Comparison of ENCODE assay signal across 8 cellular contexts in the genomic region with DNA sequence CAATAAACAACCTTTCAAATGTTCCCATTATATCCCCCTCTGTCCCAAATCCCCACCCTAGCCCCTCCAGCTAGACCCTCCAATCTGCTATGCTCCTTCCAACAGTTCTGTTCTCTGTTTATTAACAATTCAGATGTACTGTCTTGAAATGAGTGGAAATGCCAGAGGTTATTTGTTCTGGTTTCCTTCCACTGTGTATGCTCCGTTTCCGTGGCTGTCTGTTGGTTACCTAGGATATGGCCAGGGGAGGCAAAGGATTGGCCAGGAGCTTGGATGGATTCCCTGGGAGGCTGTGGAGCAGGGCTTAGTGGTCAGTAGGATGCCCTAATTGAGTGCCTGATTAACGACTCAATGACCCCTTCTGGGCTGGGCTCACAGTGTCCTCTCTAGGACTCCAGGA.
DNase-seq lines count a peak whose midpoint lies in the region; FAIRE-seq and TF ChIP-seq lines count a peak whose summit lies in the region.

No MANE protein-coding gene starts in this region.

- no peaks in the 10 kb centered on the region for H3K79me1 ChIP-seq in H9 (ENCODE audit: insufficient read depth, low read depth, low read length, poor library complexity, severe bottlenecking)

- H3K36me3 ChIP-seq in iPS-18a (ENCODE audit: control insufficient read depth, low read depth, low read length) (no peaks in the 10 kb centered on the region), stomach (no peaks in the 10 kb centered on the region)

- H3K4ac ChIP-seq in H9 (ENCODE audit: low read depth, low read length): no peak overlapping the region; the same call in 1 of the 2 replicates

- no peak overlapping the region for H3K9ac ChIP-seq in H9 (ENCODE audit: extremely low read depth, insufficient read length, low read length)
- peak overlapping the region; percentile 15 for H3K9ac ChIP-seq in iPS-18a (ENCODE audit: low read length)

- no peak overlapping the region for H2BK5ac ChIP-seq in H9 (ENCODE audit: insufficient read length, low read length)

- no peaks in the 10 kb centered on the region; a peak in 2 of 5 replicates for H3K9me3 Mint-ChIP-seq in H9

- no peak for FAIRE-seq in D721Med (lab: Jason Lieb, UNC)

- H3K27ac ChIP-seq in H9 (ENCODE audit: insufficient read length, low read depth, low read length) (peak overlapping the region; percentile 35), iPS-18a (ENCODE audit: low read length) (peak overlapping the region; percentile 65), stomach (peak overlapping the region in 3 of 5 donors; percentile 49 to 60 (median 50))

- H3K4me1 Mint-ChIP-seq in H9: peaks cover 24 to 27% of the 10 kb centered on the region in 2 experiments

- H3K23me2 ChIP-seq in H9 (ENCODE audit: insufficient read length, low read depth, low read length, poor library complexity, severe bottlenecking): no peaks in the 10 kb centered on the region

- in situ Hi-C loops in astrocyte of the cerebellum (cut with HindIII; ENCODE audit: low sequenced_read_pairs): no loop called here

- H4K91ac ChIP-seq in H9 (ENCODE audit: insufficient read length, low read depth, low read length): no peak overlapping the region

- no peaks in the 10 kb centered on the region for H4K20me1 ChIP-seq in H9 (ENCODE audit: control insufficient read depth, insufficient read depth, insufficient read length)

- no CpG with 5 or more reads among the region's 3 CpGs for WGBS in H9 (ENCODE audit: extremely low coverage, insufficient read length, low lambda C conversion rate)
- 23 to 36% (median 33%) methylated on average over 3 of the region's 3 CpGs for WGBS in stomach, 5 donors

- DNase-seq in H9 (peak; percentile 41), astrocyte of the cerebellum (ENCODE audit: low read depth) (peak; percentile 89), stomach (no peak), D721Med (ENCODE audit: insufficient read length, low spot score) (no peak), activated gamma-delta T cell (lab: John Stamatoyannopoulos, UW) (no peak), GM19240 (ENCODE audit: insufficient read length, low spot score) (no peak)
- DNase-seq in stimulated activated CD4-positive, alpha-beta T cell treated with anti-CD3 and anti-CD28 coated beads, Interleukin-4, amount 100 ng/mL, for 24 hours: no peak

- H2AFZ ChIP-seq in H9 (ENCODE audit: low read length): no peak overlapping the region

- H4K5ac ChIP-seq in H9 (ENCODE audit: insufficient read length, low read depth, low read length): peak overlapping the region; percentile 75

- no peaks in the 10 kb centered on the region for H3K36me3 Mint-ChIP-seq in H9 (ENCODE audit: insufficient read depth in 1 of 3, low read depth in 3 of 3)

- H3K27ac Mint-ChIP-seq in H9: peak overlapping the region; percentile 75 to 92 (median 86); a peak in 6 of 7 replicates

- H4K8ac ChIP-seq in H9 (replicated peaks; ENCODE audit: insufficient read length, low read depth, low read length): no peak overlapping the region

- H2AK5ac ChIP-seq in H9 (ENCODE audit: insufficient read length, low read length): peak overlapping the region; percentile 92

- TF ChIP-seq EP300 in stomach (IDR thresholded peaks at IDR 0.05): no peak

- no peak for TF ChIP-seq CTCF in H9 (conservative IDR thresholded peaks at IDR 0.05)
- no peak for TF ChIP-seq CTCF in astrocyte of the cerebellum (IDR thresholded peaks at IDR 0.05; ENCODE audit: low read depth, low read length, missing control alignments)
- no peak for TF ChIP-seq CTCF in stomach (IDR thresholded peaks at IDR 0.05)
- TF ChIP-seq CTCF in D721Med (IDR thresholded peaks at IDR 0.05; ENCODE audit: insufficient read depth, missing control alignments): no peak

- H3K18ac ChIP-seq in H9 (ENCODE audit: insufficient read length, low read depth, low read length): peak overlapping the region; percentile 78

- H3K27me3 ChIP-seq in H9 (ENCODE audit: insufficient read depth, low read length): no peaks in the 10 kb centered on the region
- no peaks in the 10 kb centered on the region for H3K27me3 ChIP-seq in iPS-18a (ENCODE audit: control insufficient read depth, insufficient read depth, low read length)
- H3K27me3 ChIP-seq in stomach: no peaks in the 10 kb centered on the region

- H3K4me3 Mint-ChIP-seq in H9: no peak overlapping the region

- peak overlapping the region; percentile 99 for H2BK12ac ChIP-seq in H9 (ENCODE audit: insufficient read length, low read depth, low read length)

- H3K4me3 ChIP-seq in astrocyte of the cerebellum (ENCODE audit: low read depth, low read length) (peak overlapping the region; percentile 14), iPS-18a (ENCODE audit: low read length) (peak overlapping the region; percentile 19), stomach (no peak overlapping the region)

- H2BK15ac ChIP-seq in H9 (ENCODE audit: low read depth, low read length): no peak overlapping the region

- intact Hi-C loops in stomach (cut with DNase I; ENCODE audit: low total_unique reads): no loop called here

- no peaks in the 10 kb centered on the region for H3K79me2 ChIP-seq in H9 (ENCODE audit: insufficient read depth, low read length)

- H3K4me1 ChIP-seq in H9 (ENCODE audit: insufficient read depth, low read length): peaks cover 10% of the 10 kb centered on the region; the same call in 1 of the 2 replicates
- peaks cover 19% of the 10 kb centered on the region for H3K4me1 ChIP-seq in iPS-18a (ENCODE audit: control insufficient read depth, low read depth, low read length)
- peaks cover 10 to 34% (median 27%) of the 10 kb centered on the region in 4 donors for H3K4me1 ChIP-seq in stomach

- H2BK120ac ChIP-seq in H9 (ENCODE audit: low read depth, low read length, poor library complexity, severe bottlenecking): peak overlapping the region; percentile 69

- peak overlapping the region; percentile 5 for H3T11ph ChIP-seq in H9 (ENCODE audit: low read length)

- H3K14ac ChIP-seq in H9 (ENCODE audit: insufficient read depth, low read length): peak overlapping the region; percentile 49; the same call in 1 of the 2 replicates

- H3K23ac ChIP-seq in H9 (ENCODE audit: insufficient read length, low read depth, low read length): no peak overlapping the region

- peak overlapping the region; percentile 60 for H2BK20ac ChIP-seq in H9 (ENCODE audit: low read depth, low read length, poor library complexity, severe bottlenecking)

- H3K9me3 ChIP-seq in H9 (ENCODE audit: control insufficient read depth, low read depth, low read length) (no peaks in the 10 kb centered on the region), iPS-18a (ENCODE audit: control insufficient read depth, low read depth, low read length) (no peaks in the 10 kb centered on the region), stomach (no peaks in the 10 kb centered on the region)

- H3K4me2 ChIP-seq in H9 (ENCODE audit: insufficient read depth, insufficient read length, low read length): peak overlapping the region; percentile 28

- no peak overlapping the region for H3K56ac ChIP-seq in H9 (ENCODE audit: insufficient read length, low read depth, low read length)

- TF ChIP-seq POLR2A in stomach (IDR thresholded peaks at IDR 0.05): no peak

- no peaks in the 10 kb centered on the region for H3K27me3 Mint-ChIP-seq in H9 (ENCODE audit: low read depth)

Comparison
In these comparisons a context has a peak if more than half of its experiments do, and no peak if none do; other contexts are left out.
1. DNase-seq: peak in H9 (single experiment) and astrocyte of the cerebellum (single experiment); none in stomach (single experiment), D721Med (single experiment), activated gamma-delta T cell (single experiment), GM19240 (single experiment) and stimulated activated CD4-positive, alpha-beta T cell treated with anti-CD3 and anti-CD28 coated beads, Interleukin-4, amount 100 ng/mL, for 24 hours (single experiment).
2. H3K4me3 ChIP-seq: peak in astrocyte of the cerebellum (single experiment) and iPS-18a (single experiment); none in stomach (0 of 4).
3. Peak in every context shown above with its lines, with median percentiles within 50 percentile points of each other: H3K27ac ChIP-seq.